In genomic region chr11:78657441-78657840, GRCh38 we compare ENCODE assay signal across 29 cellular contexts.
"Had no signal": no experiment of that assay in that cellular context is flagged by ENCODE, and none has a peak within 500 bp of the region (broad histone marks: within the 10 kb centered on the region; RNA-seq: fewer than 3 reads in every experiment).

No MANE protein-coding gene starts in this region.

- H3K36me3 ChIP-seq: breast epithelium, gastrocnemius medialis had no signal

- H3K27ac ChIP-seq: ascending aorta, breast epithelium, cardiac muscle cell, coronary artery, dorsolateral prefrontal cortex, esophagus muscularis mucosa, foreskin keratinocyte, gastrocnemius medialis had no signal

- DNase-seq: activated CD4-positive, alpha-beta memory T cell treated with anti-CD3 and anti-CD28 coated beads for 36 hours; activated CD4-positive, alpha-beta T cell treated with anti-CD3 and anti-CD28 coated beads for 36 hours; activated CD4-positive, alpha-beta T cell treated with anti-CD3 and anti-CD28 coated beads, Interleukin-2, amount 10 ng/mL, durations not matched to agents 24 days and 14 days; activated CD4-positive, CD25-positive, alpha-beta regulatory T cell; activated CD4-positive, CD25-positive, alpha-beta regulatory T cell treated with anti-CD3 and anti-CD28 coated beads, Interleukin-2, amount 50 U/mL, for 72 hours; activated effector memory CD4-positive, alpha-beta T cell treated with anti-CD3 and anti-CD28 coated beads, Interleukin-2, amount 50 U/mL, for 16 hours; activated naive CD4-positive, alpha-beta T cell treated with anti-CD3 and anti-CD28 coated beads, Interleukin-2, amount 10 ng/mL, durations not matched to agents 7 days and 5 days; activated naive CD8-positive, alpha-beta T cell treated with anti-CD3 and anti-CD28 coated beads, Interleukin-2, amount 10 ng/mL, durations not matched to agents 7 days and 5 days; activated T-cell treated with anti-CD3 and anti-CD28 coated beads, Interleukin-2, amount 50 U/mL, for 1 hour; activated T-cell treated with anti-CD3 and anti-CD28 coated beads, Interleukin-2, amount 50 U/mL, for 48 hours; dorsolateral prefrontal cortex; effector memory CD4-positive, alpha-beta T cell; erythroblast; foreskin keratinocyte; gastrocnemius medialis; glutamatergic neuron; T-helper 2 cell had no signal

- H3K27ac Mint-ChIP-seq: activated CD4-positive, alpha-beta memory T cell treated with anti-CD3 and anti-CD28 coated beads for 36 hours; activated CD4-positive, alpha-beta T cell treated with anti-CD3 and anti-CD28 coated beads for 36 hours; activated CD4-positive, alpha-beta T cell treated with anti-CD3 and anti-CD28 coated beads, Interleukin-2, amount 10 ng/mL, durations not matched to agents 24 days and 14 days; activated naive CD4-positive, alpha-beta T cell treated with anti-CD3 and anti-CD28 coated beads, Interleukin-2, amount 10 ng/mL, durations not matched to agents 7 days and 5 days; activated naive CD8-positive, alpha-beta T cell treated with anti-CD3 and anti-CD28 coated beads, Interleukin-2, amount 10 ng/mL, durations not matched to agents 7 days and 5 days; activated T-helper 1 cell treated with anti-CD3 and anti-CD28 coated beads, Interleukin-12 subunit alpha, Interleukin-12 subunit beta, Interleukin-2, Interleukin-4 antibody, amounts not matched to agents 30 ng/mL and 10 ng/mL and 1 ng/mL, durations not matched to agents 14 hours and 24 hours and 36 hours; activated T-helper 2 cell treated with anti-CD3 and anti-CD28 coated beads, Interferon-gamma antibody, Interleukin-2, Interleukin-4, amounts not matched to agents 10 μg/mL and 5 μg/mL and 100 μg/mL, durations not matched to agents 14 hours and 24 hours and 36 hours; dendritic cell treated with granulocyte-macrophage colony-stimulating factor and Interleukin-4, amounts not matched to agents 40 ng/mL and 50 ng/mL, for 4 days; endodermal cell had no signal

- H3K4me1 ChIP-seq: ascending aorta, breast epithelium, esophagus muscularis mucosa, gastrocnemius medialis had no signal

- H3K4me3 Mint-ChIP-seq: activated CD4-positive, alpha-beta memory T cell treated with anti-CD3 and anti-CD28 coated beads for 36 hours; activated CD4-positive, alpha-beta T cell treated with anti-CD3 and anti-CD28 coated beads for 36 hours; activated CD4-positive, alpha-beta T cell treated with anti-CD3 and anti-CD28 coated beads, Interleukin-2, amount 10 ng/mL, durations not matched to agents 24 days and 14 days; activated naive CD4-positive, alpha-beta T cell treated with anti-CD3 and anti-CD28 coated beads, Interleukin-2, amount 10 ng/mL, durations not matched to agents 7 days and 5 days; activated naive CD8-positive, alpha-beta T cell treated with anti-CD3 and anti-CD28 coated beads, Interleukin-2, amount 10 ng/mL, durations not matched to agents 7 days and 5 days; activated T-helper 1 cell treated with anti-CD3 and anti-CD28 coated beads, Interleukin-12 subunit alpha, Interleukin-12 subunit beta, Interleukin-2, Interleukin-4 antibody, amounts not matched to agents 30 ng/mL and 10 ng/mL and 1 ng/mL, durations not matched to agents 14 hours and 24 hours and 36 hours; brain; central memory CD8-positive, alpha-beta T cell; dendritic cell treated with granulocyte-macrophage colony-stimulating factor and Interleukin-4, amounts not matched to agents 40 ng/mL and 50 ng/mL, for 4 days; endodermal cell had no signal

- H3K9me3 ChIP-seq: ascending aorta, breast epithelium, esophagus muscularis mucosa, gastrocnemius medialis had no signal

- H3K36me3 Mint-ChIP-seq: activated CD4-positive, alpha-beta memory T cell treated with anti-CD3 and anti-CD28 coated beads for 36 hours; activated naive CD4-positive, alpha-beta T cell treated with anti-CD3 and anti-CD28 coated beads, Interleukin-2, amount 10 ng/mL, durations not matched to agents 7 days and 5 days; activated naive CD4-positive, alpha-beta T cell treated with anti-CD3 and anti-CD28 coated beads, Interleukin-2, amount 50 U/mL, for 72 hours; activated naive CD8-positive, alpha-beta T cell treated with anti-CD3 and anti-CD28 coated beads, Interleukin-2, amount 10 ng/mL, durations not matched to agents 7 days and 5 days had no signal

- H3K9me3 Mint-ChIP-seq: activated CD4-positive, alpha-beta memory T cell treated with anti-CD3 and anti-CD28 coated beads for 36 hours; activated CD4-positive, alpha-beta T cell treated with anti-CD3 and anti-CD28 coated beads, Interleukin-2, amount 10 ng/mL, durations not matched to agents 24 days and 14 days; activated naive CD4-positive, alpha-beta T cell treated with anti-CD3 and anti-CD28 coated beads, Interleukin-2, amount 10 ng/mL, durations not matched to agents 7 days and 5 days; activated naive CD4-positive, alpha-beta T cell treated with anti-CD3 and anti-CD28 coated beads, Interleukin-2, amount 50 U/mL, for 72 hours; activated naive CD8-positive, alpha-beta T cell treated with anti-CD3 and anti-CD28 coated beads, Interleukin-2, amount 10 ng/mL, durations not matched to agents 7 days and 5 days; activated T-helper 1 cell treated with anti-CD3 and anti-CD28 coated beads, Interleukin-12 subunit alpha, Interleukin-12 subunit beta, Interleukin-2, Interleukin-4 antibody, amounts not matched to agents 30 ng/mL and 10 ng/mL and 1 ng/mL, durations not matched to agents 14 hours and 24 hours and 36 hours; activated T-helper 2 cell treated with anti-CD3 and anti-CD28 coated beads, Interferon-gamma antibody, Interleukin-2, Interleukin-4, amounts not matched to agents 10 μg/mL and 5 μg/mL and 100 μg/mL, durations not matched to agents 14 hours and 24 hours and 36 hours; brain; central memory CD8-positive, alpha-beta T cell; dendritic cell treated with granulocyte-macrophage colony-stimulating factor and Interleukin-4, amounts not matched to agents 40 ng/mL and 50 ng/mL, for 4 days; endodermal cell had no signal

- H3K27me3 Mint-ChIP-seq: activated CD4-positive, alpha-beta T cell treated with anti-CD3 and anti-CD28 coated beads, Interleukin-2, amount 10 ng/mL, durations not matched to agents 24 days and 14 days; brain; dendritic cell treated with granulocyte-macrophage colony-stimulating factor and Interleukin-4, amounts not matched to agents 40 ng/mL and 50 ng/mL, for 4 days had no signal

- ATAC-seq: activated CD4-positive, alpha-beta T cell treated with anti-CD3 and anti-CD28 coated beads for 36 hours; activated naive CD4-positive, alpha-beta T cell treated with anti-CD3 and anti-CD28 coated beads, Interleukin-2, amount 50 U/mL, for 72 hours; foreskin keratinocyte; gastrocnemius medialis had no signal

- H3K27me3 ChIP-seq: ascending aorta, breast epithelium, cardiac muscle cell, dorsolateral prefrontal cortex, esophagus muscularis mucosa, foreskin keratinocyte, gastrocnemius medialis had no signal

- H3K4me3 ChIP-seq: ascending aorta, breast epithelium, cardiac muscle cell, coronary artery, dorsolateral prefrontal cortex, esophagus muscularis mucosa, gastrocnemius medialis had no signal

- H3K4me1 Mint-ChIP-seq: activated naive CD4-positive, alpha-beta T cell treated with anti-CD3 and anti-CD28 coated beads, Interleukin-2, amount 10 ng/mL, durations not matched to agents 7 days and 5 days; activated naive CD8-positive, alpha-beta T cell treated with anti-CD3 and anti-CD28 coated beads, Interleukin-2, amount 10 ng/mL, durations not matched to agents 7 days and 5 days; central memory CD8-positive, alpha-beta T cell had no signal
